32 cellular contexts compared by ENCODE assay signal in genomic region chr2:68046642-68047240, GRCh38.
"Had no signal": no experiment of that assay in that cellular context is flagged by ENCODE, and none has a peak within 500 bp of the region (broad histone marks: within the 10 kb centered on the region; RNA-seq: fewer than 3 reads in every experiment).

No MANE protein-coding gene starts in this region.

- H3K27me3 ChIP-seq: adrenal gland, body of pancreas, dorsolateral prefrontal cortex, gastroesophageal sphincter, pancreas, spleen, suprapubic skin, transverse colon had no signal

- H3K27ac Mint-ChIP-seq: activated CD4-positive, alpha-beta memory T cell treated with anti-CD3 and anti-CD28 coated beads, Interleukin-2, amount 10 ng/mL, durations not matched to agents 7 days and 5 days; activated CD4-positive, alpha-beta T cell treated with anti-CD3 and anti-CD28 coated beads, Interleukin-2, amount 10 ng/mL, durations not matched to agents 24 days and 14 days; activated naive CD8-positive, alpha-beta T cell; T-helper 17 cell had no signal

- DNase-seq: activated CD4-positive, alpha-beta memory T cell treated with anti-CD3 and anti-CD28 coated beads, Interleukin-2, amount 10 ng/mL, durations not matched to agents 7 days and 5 days; activated CD4-positive, alpha-beta T cell treated with anti-CD3 and anti-CD28 coated beads, Interleukin-2, amount 10 ng/mL, durations not matched to agents 24 days and 14 days; activated CD4-positive, CD25-positive, alpha-beta regulatory T cell treated with anti-CD3 and anti-CD28 coated beads, Interleukin-2, amount 50 U/mL, for 72 hours; activated CD8-positive, alpha-beta memory T cell treated with anti-CD3 and anti-CD28 coated beads, Interleukin-2, amount 50 U/mL, for 48 hours; activated effector memory CD4-positive, alpha-beta T cell treated with Interleukin-2 at 50 U/mL for 16 hours; activated naive CD4-positive, alpha-beta T cell treated with Interleukin-2 at 50 U/mL for 16 hours; adrenal gland; aorta; body of pancreas; dorsolateral prefrontal cortex; effector memory CD4-positive, alpha-beta T cell; hypothalamus; immature natural killer cell; kidney; left colon; mammary epithelial cell; midbrain; naive thymus-derived CD4-positive, alpha-beta T cell; nucleus accumbens; pancreas; right cardiac atrium; spleen; stimulated activated naive CD4-positive, alpha-beta T cell; T-helper 17 cell; T1000; transverse colon; WERI-Rb-1 had no signal

- H3K27me3 Mint-ChIP-seq: activated CD4-positive, alpha-beta memory T cell treated with anti-CD3 and anti-CD28 coated beads, Interleukin-2, amount 10 ng/mL, durations not matched to agents 7 days and 5 days; activated CD4-positive, alpha-beta T cell treated with anti-CD3 and anti-CD28 coated beads, Interleukin-2, amount 10 ng/mL, durations not matched to agents 24 days and 14 days; activated naive CD8-positive, alpha-beta T cell; naive thymus-derived CD4-positive, alpha-beta T cell; T-helper 17 cell had no signal

- H3K4me1 Mint-ChIP-seq: activated CD4-positive, alpha-beta memory T cell treated with anti-CD3 and anti-CD28 coated beads, Interleukin-2, amount 10 ng/mL, durations not matched to agents 7 days and 5 days had no signal

- H3K4me3 ChIP-seq: adrenal gland, body of pancreas, coronary artery, dorsolateral prefrontal cortex, gastroesophageal sphincter, pancreas, spleen, suprapubic skin, transverse colon had no signal

- H3K9me3 ChIP-seq: adrenal gland, body of pancreas, gastroesophageal sphincter, pancreas, spleen, suprapubic skin, transverse colon had no signal

- H3K9me3 Mint-ChIP-seq: activated CD4-positive, alpha-beta memory T cell treated with anti-CD3 and anti-CD28 coated beads, Interleukin-2, amount 10 ng/mL, durations not matched to agents 7 days and 5 days; activated CD4-positive, alpha-beta T cell treated with anti-CD3 and anti-CD28 coated beads, Interleukin-2, amount 10 ng/mL, durations not matched to agents 24 days and 14 days; immature natural killer cell; naive thymus-derived CD4-positive, alpha-beta T cell had no signal

- ATAC-seq: body of pancreas; gastroesophageal sphincter; left colon; naive thymus-derived CD4-positive, alpha-beta T cell; pancreas; right cardiac atrium; T-helper 17 cell had no signal

- H3K4me1 ChIP-seq: body of pancreas, suprapubic skin had no signal

- H3K4me3 Mint-ChIP-seq: activated CD4-positive, alpha-beta memory T cell treated with anti-CD3 and anti-CD28 coated beads, Interleukin-2, amount 10 ng/mL, durations not matched to agents 7 days and 5 days; activated CD4-positive, alpha-beta T cell treated with anti-CD3 and anti-CD28 coated beads, Interleukin-2, amount 10 ng/mL, durations not matched to agents 24 days and 14 days; activated naive CD8-positive, alpha-beta T cell; immature natural killer cell; naive thymus-derived CD4-positive, alpha-beta T cell; neural crest cell; T-helper 17 cell had no signal

- H3K36me3 ChIP-seq: adrenal gland, pancreas, WERI-Rb-1 had no signal
